Comparison of ENCODE assay signal across 8 cellular contexts in the genomic region with DNA sequence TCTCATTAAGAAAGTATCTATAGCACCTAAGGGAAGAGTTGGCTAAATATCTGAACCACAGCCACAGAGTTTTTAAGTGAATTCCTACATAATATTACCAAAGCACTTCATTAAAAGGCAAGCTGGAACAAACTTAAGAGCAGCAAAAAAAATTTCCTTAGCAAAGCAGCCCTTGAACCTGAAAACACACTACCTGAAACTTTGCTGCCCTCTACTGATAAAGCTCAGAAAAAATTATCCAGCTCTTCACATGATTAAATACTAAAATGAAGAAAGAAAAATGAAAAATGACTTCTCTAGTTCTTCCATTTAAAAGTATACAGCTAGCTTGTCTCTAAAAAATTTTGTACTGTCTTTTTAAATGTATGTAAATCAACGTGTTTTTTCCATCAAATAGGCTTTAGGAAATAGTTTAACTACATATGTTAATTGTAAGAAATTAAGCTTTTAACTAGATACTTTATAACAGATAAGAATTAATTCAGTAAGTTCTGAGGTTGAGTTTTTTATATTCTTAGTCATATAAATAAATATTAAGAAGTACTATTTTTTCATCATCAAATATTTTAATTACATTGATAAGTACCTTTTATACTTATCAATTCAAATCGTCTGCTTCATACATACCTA.
DNase-seq lines count a peak whose midpoint lies in the region; ATAC-seq and TF ChIP-seq lines count a peak whose summit lies in the region.

No MANE protein-coding gene starts in this region.

- H3K27me3 ChIP-seq in hepatocyte = no peaks in the 10 kb centered on the region

- CTCF ChIA-PET in activated CD4-positive, alpha-beta memory T cell treated with anti-CD3 and anti-CD28 coated beads for 36 hours (lab: Charles Lee) = interaction anchor here (0.8 kb wide), 1 partner anchor 1779 kb away, joined by 3 read pairs; no protein-coding TSS in a partner anchor

- H3K9me3 ChIP-seq in SK-N-MC (ENCODE audit: low read depth, low read length) (no peaks in the 10 kb centered on the region), hepatocyte (ENCODE audit: low read depth) (no peaks in the 10 kb centered on the region)

- H3K9me2 ChIP-seq in hepatocyte (replicated peaks; ENCODE audit: insufficient read depth) = no peaks in the 10 kb centered on the region

- H2AFZ ChIP-seq in hepatocyte = no peak overlapping the region

- peak; percentile 26 to 40 for DNase-seq in AML-193 (lab: John Stamatoyannopoulos, UW)
- peak; percentile 51 for DNase-seq in SK-N-MC (ENCODE audit: low read depth, low spot score)
- peak; percentile 67 for DNase-seq in hepatocyte (ENCODE audit: low spot score)
- no peak for DNase-seq in mesenteric fat pad (ENCODE audit: low spot score)
- DNase-seq in activated CD4-positive, alpha-beta T cell treated with anti-CD3 and anti-CD28 coated beads, Interleukin-2, amount 50 U/mL, for 48 hours = no peak
- DNase-seq in activated CD4-positive, alpha-beta memory T cell treated with anti-CD3 and anti-CD28 coated beads for 36 hours = no peak

- H3K4me3 ChIP-seq in SK-N-MC (no peak overlapping the region), hepatocyte (no peak overlapping the region)

- H3K36me3 Mint-ChIP-seq in activated CD4-positive, alpha-beta memory T cell treated with anti-CD3 and anti-CD28 coated beads for 36 hours = no peaks in the 10 kb centered on the region

- H3K27ac ChIP-seq in SK-N-MC (no peak overlapping the region), hepatocyte (no peak overlapping the region)

- no peaks in the 10 kb centered on the region for H3K4me1 ChIP-seq in hepatocyte (ENCODE audit: insufficient read depth)

- no peaks in the 10 kb centered on the region for H3K4me1 Mint-ChIP-seq in activated CD4-positive, alpha-beta memory T cell treated with anti-CD3 and anti-CD28 coated beads for 36 hours (ENCODE audit: low read depth)

- H4K20me1 ChIP-seq in hepatocyte (ENCODE audit: insufficient read depth, poor library complexity, severe bottlenecking) = no peaks in the 10 kb centered on the region

- peak; percentile 76 for TF ChIP-seq CTCF in hepatocyte (IDR thresholded peaks at IDR 0.05; ENCODE audit: poor library complexity)

- POLR2A ChIA-PET in activated CD4-positive, alpha-beta memory T cell treated with anti-CD3 and anti-CD28 coated beads for 36 hours (lab: Charles Lee) = no interaction called here

- no peaks in the 10 kb centered on the region for H3K27me3 Mint-ChIP-seq in activated CD4-positive, alpha-beta memory T cell treated with anti-CD3 and anti-CD28 coated beads for 36 hours

- ATAC-seq in HG03432 (IDR thresholded peaks at IDR 0.05; ENCODE audit: unreplicated experiment) (peak; percentile 54), HG02623 (IDR thresholded peaks at IDR 0.05; ENCODE audit: unreplicated experiment) (no peak)

- H3K9ac ChIP-seq in SK-N-MC (ENCODE audit: insufficient read length) = no peak overlapping the region

- no peak overlapping the region for H3K4me2 ChIP-seq in hepatocyte

- no peak overlapping the region for H3K4me3 Mint-ChIP-seq in activated CD4-positive, alpha-beta memory T cell treated with anti-CD3 and anti-CD28 coated beads for 36 hours

- no peaks in the 10 kb centered on the region for H3K79me2 ChIP-seq in hepatocyte

- H3K9me3 Mint-ChIP-seq in activated CD4-positive, alpha-beta memory T cell treated with anti-CD3 and anti-CD28 coated beads for 36 hours = peaks cover 4% of the 10 kb centered on the region

- WGBS in hepatocyte (ENCODE audit: low lambda C conversion rate, missing lambda C conversion rate) = 49% methylated on average over 2 of the region's 2 CpGs

- intact Hi-C loops in activated CD4-positive, alpha-beta memory T cell treated with anti-CD3 and anti-CD28 coated beads for 36 hours (cut with micrococcal nuclease) = no loop called here

- no peaks in the 10 kb centered on the region for H3K36me3 ChIP-seq in SK-N-MC (ENCODE audit: insufficient read depth, low read length)
- H3K36me3 ChIP-seq in hepatocyte (replicated peaks; ENCODE audit: insufficient read depth, low read depth) = no peaks in the 10 kb centered on the region

- no peak overlapping the region for H3K27ac Mint-ChIP-seq in activated CD4-positive, alpha-beta memory T cell treated with anti-CD3 and anti-CD28 coated beads for 36 hours

Comparison
In these comparisons a context has a peak if more than half of its experiments do, and no peak if none do; other contexts are left out.
1. DNase-seq: peak in AML-193 (2 of 2), SK-N-MC (single experiment) and hepatocyte (single experiment); none in mesenteric fat pad (single experiment), activated CD4-positive, alpha-beta T cell treated with anti-CD3 and anti-CD28 coated beads, Interleukin-2, amount 50 U/mL, for 48 hours (0 of 2) and activated CD4-positive, alpha-beta memory T cell treated with anti-CD3 and anti-CD28 coated beads for 36 hours (single experiment).